In genomic region chr9:101398335-101398929, GRCh38 we compare ENCODE assay signal across 8 cellular contexts. TPM values are rescaled to one million over a fixed set of nuclear protein-coding genes. Genes with fewer than 3 reads are reported as not detected.
DNase-seq lines count a peak whose midpoint lies in the region; ATAC-seq lines count a peak whose summit lies in the region.

Gene MRPL50, minus strand, starts transcription at chr9:101398618. Its CDS starts 26 bp downstream, at chr9:101398592.
Gene ZNF189, plus strand, starts transcription at chr9:101398851. Its CDS starts 306 bp downstream, at chr9:101399157.

- peaks cover 7% of the 10 kb centered on the region for H3K79me1 ChIP-seq in mesendoderm (ENCODE audit: low read length)

- no peaks in the 10 kb centered on the region for H3K9me3 ChIP-seq in endocrine pancreas (ENCODE audit: control insufficient read depth, low read length)

- H3K23ac ChIP-seq in mesendoderm (ENCODE audit: low read length) = no peak within 1 kb of the TSS

- peaks cover 33% of the 10 kb centered on the region for H3K4me1 ChIP-seq in endocrine pancreas (ENCODE audit: control insufficient read depth, insufficient read depth, low read length)
- peaks cover 6% of the 10 kb centered on the region for H3K4me1 ChIP-seq in mesendoderm (ENCODE audit: control insufficient read depth, low read depth, low read length)

- no peaks in the 10 kb centered on the region for H3K27me3 Mint-ChIP-seq in activated CD8-positive, alpha-beta memory T cell treated with anti-CD3 and anti-CD28 coated beads, Interleukin-2, amount 10 ng/mL, durations not matched to agents 7 days and 5 days

- peaks cover 52% of the 10 kb centered on the region for H3K4me1 Mint-ChIP-seq in activated CD8-positive, alpha-beta memory T cell treated with anti-CD3 and anti-CD28 coated beads, Interleukin-2, amount 10 ng/mL, durations not matched to agents 7 days and 5 days

- peak within 1 kb of the TSS; percentile 41 for H3K4me2 ChIP-seq in mesendoderm (ENCODE audit: low read length)

- H3K27ac ChIP-seq in mesendoderm (ENCODE audit: low read depth, low read length) = no peak within 1 kb of the TSS

- H3K4me3 Mint-ChIP-seq in activated CD8-positive, alpha-beta memory T cell treated with anti-CD3 and anti-CD28 coated beads, Interleukin-2, amount 10 ng/mL, durations not matched to agents 7 days and 5 days = peak within 1 kb of the TSS; percentile 98

- H3K9ac ChIP-seq in endocrine pancreas (ENCODE audit: control insufficient read depth, insufficient read depth, low read length) (peak within 1 kb of the TSS; percentile 98), mesendoderm (ENCODE audit: low read length) (peak within 1 kb of the TSS; percentile 73)

- H3K27ac Mint-ChIP-seq in activated CD8-positive, alpha-beta memory T cell treated with anti-CD3 and anti-CD28 coated beads, Interleukin-2, amount 10 ng/mL, durations not matched to agents 7 days and 5 days = peak within 1 kb of the TSS; percentile 97

- peak; percentile 99 for ATAC-seq in GM21360 (IDR thresholded peaks at IDR 0.05; ENCODE audit: unreplicated experiment)
- ATAC-seq in activated CD8-positive, alpha-beta memory T cell treated with anti-CD3 and anti-CD28 coated beads, Interleukin-2, amount 10 ng/mL, durations not matched to agents 7 days and 5 days = peak; percentile 97

- no peak within 1 kb of the TSS for H4K5ac ChIP-seq in mesendoderm (ENCODE audit: low read length)

- no peak within 1 kb of the TSS for H2BK120ac ChIP-seq in mesendoderm (ENCODE audit: low read depth, low read length)

- H3K79me2 ChIP-seq in mesendoderm (ENCODE audit: control insufficient read depth, insufficient read depth, low read length) = peaks cover 41% of the 10 kb centered on the region

- WGBS in mesendoderm (ENCODE audit: extremely low coverage, insufficient coverage, low lambda C conversion rate) = no CpG with 5 or more reads among the region's 37 CpGs

- H3K4me3 ChIP-seq in endocrine pancreas (ENCODE audit: control insufficient read depth, insufficient read depth, low read length) = peak within 1 kb of the TSS; percentile 97
- peak within 1 kb of the TSS; percentile 60 for H3K4me3 ChIP-seq in mesendoderm (ENCODE audit: low read length)

- peak; percentile 96 for DNase-seq in COLO668 (lab: John Stamatoyannopoulos, UW; ENCODE audit: unreplicated experiment)
- peak; percentile 99 for DNase-seq in HT1080 (ENCODE audit: low read depth)
- peak; percentile 100 for DNase-seq in NOMO-1 treated with DMSO at 0.1 percent for 48 hours (lab: John Stamatoyannopoulos, UW; ENCODE audit: unreplicated experiment)
- DNase-seq in activated CD8-positive, alpha-beta memory T cell treated with anti-CD3 and anti-CD28 coated beads, Interleukin-2, amount 10 ng/mL, durations not matched to agents 7 days and 5 days = peak; percentile 99
- DNase-seq in mesendoderm = peak; percentile 100
- DNase-seq in stimulated activated CD8-positive, alpha-beta memory T cell treated with anti-CD3 and anti-CD28 coated beads, Interleukin-15, amount 100 ng/mL, for 1 hour (ENCODE audit: low read depth) = peak; percentile 94

- peaks cover 30% of the 10 kb centered on the region for H3K9me3 Mint-ChIP-seq in activated CD8-positive, alpha-beta memory T cell treated with anti-CD3 and anti-CD28 coated beads, Interleukin-2, amount 10 ng/mL, durations not matched to agents 7 days and 5 days (ENCODE audit: low read depth)

- no peak within 1 kb of the TSS for H4K8ac ChIP-seq in mesendoderm (ENCODE audit: low read depth, low read length)

- no peak within 1 kb of the TSS for H2AK5ac ChIP-seq in mesendoderm (ENCODE audit: low read length)

- no peak within 1 kb of the TSS for H2BK15ac ChIP-seq in mesendoderm (replicated peaks; ENCODE audit: low read depth)

- peak within 1 kb of the TSS; percentile 91 for H3K18ac ChIP-seq in mesendoderm (ENCODE audit: low read length)

- peaks cover 74% of the 10 kb centered on the region for H3K36me3 Mint-ChIP-seq in activated CD8-positive, alpha-beta memory T cell treated with anti-CD3 and anti-CD28 coated beads, Interleukin-2, amount 10 ng/mL, durations not matched to agents 7 days and 5 days

- H3K36me3 ChIP-seq in endocrine pancreas (ENCODE audit: control insufficient read depth, insufficient read depth, low read length) (peaks cover 3% of the 10 kb centered on the region), mesendoderm (ENCODE audit: control insufficient read depth, insufficient read depth, low read length) (peaks cover 1% of the 10 kb centered on the region)

- H3K27me3 ChIP-seq in endocrine pancreas (ENCODE audit: control insufficient read depth, insufficient read depth, low read length) (no peaks in the 10 kb centered on the region), mesendoderm (ENCODE audit: insufficient read depth, low read length, poor library complexity) (no peaks in the 10 kb centered on the region)

- no peak within 1 kb of the TSS for H2BK5ac ChIP-seq in mesendoderm (ENCODE audit: low read length)

- H3K56ac ChIP-seq in mesendoderm (ENCODE audit: low read length) = peak within 1 kb of the TSS; percentile 83

- CTCF ChIA-PET in activated CD8-positive, alpha-beta memory T cell treated with anti-CD3 and anti-CD28 coated beads, Interleukin-2, amount 10 ng/mL, durations not matched to agents 7 days and 5 days (lab: Charles Lee) = interaction anchor here (1.0 to 1.8 kb wide), 5 partner anchors 10 to 1050 kb away, joined by 3 to 14 read pairs (median 3); no protein-coding TSS in a partner anchor

- peak within 1 kb of the TSS; percentile 74 for H3K4ac ChIP-seq in mesendoderm (ENCODE audit: low read depth, low read length)

RNA-seq across cellular contexts. Expression of gene MRPL50, which starts in this region (rescaled TPM):
- total RNA-seq in HT1080 (2014; rRNA removed; shearing (Covaris generic)) = 23.0 and 25.2 TPM in 2 replicates
- polyA plus RNA-seq in HT1080 (2015; cell fraction: cytosol; rRNA removed) = 15.7 and 16.1 TPM in 2 replicates
- 14.8 and 15.3 TPM in 2 replicates for polyA plus RNA-seq in HT1080 (2015; cell fraction: nucleus; rRNA removed)
- 10 to 100 TPM in 1 of 2 experiments, 1 to 10 TPM in 1; 8.3 to 10.5 TPM for total RNA-seq in activated CD8-positive, alpha-beta memory T cell treated with anti-CD3 and anti-CD28 coated beads, Interleukin-2, amount 10 ng/mL, durations not matched to agents 7 days and 5 days
- 27.0 TPM for polyA plus RNA-seq in mesendoderm (2013, experiment 1 of 2)
- 27.8 TPM for polyA plus RNA-seq in mesendoderm (2013, experiment 2 of 2)

RNA-seq across cellular contexts. Expression of gene ZNF189, which starts in this region (rescaled TPM):
- total RNA-seq in HT1080 (2014; rRNA removed; shearing (Covaris generic)) = 6.8 and 7.8 TPM in 2 replicates
- 6.1 and 7.3 TPM in 2 replicates for polyA plus RNA-seq in HT1080 (2015; cell fraction: cytosol; rRNA removed)
- 14.2 and 14.6 TPM in 2 replicates for polyA plus RNA-seq in HT1080 (2015; cell fraction: nucleus; rRNA removed)
- total RNA-seq in activated CD8-positive, alpha-beta memory T cell treated with anti-CD3 and anti-CD28 coated beads, Interleukin-2, amount 10 ng/mL, durations not matched to agents 7 days and 5 days = 10 to 100 TPM in 1 of 2 experiments, 1 to 10 TPM in 1; 9.2 to 12.6 TPM
- 6.9 TPM for polyA plus RNA-seq in mesendoderm (2013, experiment 1 of 2)
- polyA plus RNA-seq in mesendoderm (2013, experiment 2 of 2) = 7.2 TPM
